12 cellular contexts compared by ENCODE assay signal in the genomic region with DNA sequence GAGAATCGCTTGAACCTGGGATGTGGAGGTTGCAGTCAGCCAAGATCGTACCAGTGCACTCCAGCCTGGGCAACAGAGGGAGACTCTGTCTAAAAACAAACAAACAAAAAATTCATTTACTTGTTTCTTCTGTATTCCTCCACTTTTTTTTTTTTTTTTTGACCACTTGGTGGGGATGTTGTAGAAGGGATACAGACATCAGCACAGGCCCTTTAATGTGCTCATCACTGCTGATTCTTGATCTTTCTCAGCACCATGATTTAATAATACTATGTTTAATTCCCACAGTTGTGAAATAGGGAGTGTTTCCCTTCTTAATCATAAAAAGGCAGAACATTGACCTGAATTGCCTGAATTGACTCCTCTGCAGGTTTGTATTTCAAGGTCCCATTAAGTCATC. TPM values are rescaled to one million over a fixed set of nuclear protein-coding genes. Genes with fewer than 3 reads are reported as not detected.
DNase-seq lines count a peak whose midpoint lies in the region; ATAC-seq and TF ChIP-seq lines count a peak whose summit lies in the region.
"Had no signal": no experiment of that assay in that cellular context is flagged by ENCODE, and none has a peak within 500 bp of the region (broad histone marks: within the 10 kb centered on the region; RNA-seq: fewer than 3 reads in every experiment).

No MANE protein-coding gene starts in this region.

- H3K4me1 ChIP-seq in GM23248 (ENCODE audit: insufficient read depth) (peaks cover 10% of the 10 kb centered on the region), prostate gland (replicated peaks) (peaks cover 9% of the 10 kb centered on the region)
- H3K4me1 ChIP-seq in effector memory CD4-positive, alpha-beta T cell (ENCODE audit: control insufficient read depth, insufficient read depth, low read length, poor library complexity, severe bottlenecking), result peaks cover 8% of the 10 kb centered on the region

- no peak for ATAC-seq in activated CD8-positive, alpha-beta T cell treated with anti-CD3 and anti-CD28 coated beads, Interleukin-2, amount 10 ng/mL, durations not matched to agents 7 days and 5 days

- CTCF ChIA-PET in activated CD8-positive, alpha-beta T cell treated with anti-CD3 and anti-CD28 coated beads, Interleukin-2, amount 10 ng/mL, durations not matched to agents 7 days and 5 days (lab: Charles Lee), result interaction anchor here (1.2 kb wide), 1 partner anchor 53 kb away, joined by 4 read pairs; no protein-coding TSS in a partner anchor

- peaks cover 14% of the 10 kb centered on the region for H3F3A ChIP-seq in GM23248 (ENCODE audit: insufficient read depth)

- H3K4me3 ChIP-seq in GM23248 (no peak overlapping the region), brain microvascular endothelial cell (ENCODE audit: low read depth, low read length) (no peak overlapping the region), prostate gland (no peak overlapping the region)
- H3K4me3 ChIP-seq in effector memory CD4-positive, alpha-beta T cell (ENCODE audit: insufficient read depth, low read depth, low read length, poor library complexity, severe bottlenecking), result no peak overlapping the region
- H3K4me3 ChIP-seq: vagina had no signal

- no peaks in the 10 kb centered on the region for H3K27me3 Mint-ChIP-seq in activated CD8-positive, alpha-beta T cell treated with anti-CD3 and anti-CD28 coated beads, Interleukin-2, amount 10 ng/mL, durations not matched to agents 7 days and 5 days (ENCODE audit: low read depth)
- H3K27me3 Mint-ChIP-seq: memory B cell had no signal

- POLR2A ChIA-PET in activated CD8-positive, alpha-beta T cell treated with anti-CD3 and anti-CD28 coated beads, Interleukin-2, amount 10 ng/mL, durations not matched to agents 7 days and 5 days (lab: Charles Lee), result no interaction called here

- no peak overlapping the region; the same call in 1 of the 2 replicates for H3K9ac ChIP-seq in GM23248

- H3K36me3 Mint-ChIP-seq in activated CD8-positive, alpha-beta T cell treated with anti-CD3 and anti-CD28 coated beads, Interleukin-2, amount 10 ng/mL, durations not matched to agents 7 days and 5 days (ENCODE audit: low read depth), result peaks cover 34% of the 10 kb centered on the region

- H3K9me2 ChIP-seq in GM23248 (ENCODE audit: insufficient read depth), result no peaks in the 10 kb centered on the region

- 94 to 100% methylated on average over 2 of the region's 2 CpGs for WGBS in GM23248 (ENCODE audit: low coverage in 1 of 2, low lambda C conversion rate in 2 of 2, missing lambda C conversion rate in 2 of 2), 2 experiments
- WGBS in prostate gland, result 68% methylated on average over 2 of the region's 2 CpGs

- H3K4me3 Mint-ChIP-seq in activated CD8-positive, alpha-beta T cell treated with anti-CD3 and anti-CD28 coated beads, Interleukin-2, amount 10 ng/mL, durations not matched to agents 7 days and 5 days, result no peak overlapping the region
- H3K4me3 Mint-ChIP-seq: memory B cell had no signal

- intact Hi-C loops in prostate gland (cut with DNase I), result no loop called here

- H3K27ac ChIP-seq in GM23248, result no peak overlapping the region
- no peak overlapping the region for H3K27ac ChIP-seq in brain microvascular endothelial cell
- no peak overlapping the region for H3K27ac ChIP-seq in effector memory CD4-positive, alpha-beta T cell (ENCODE audit: insufficient read depth, low read length, poor library complexity, severe bottlenecking)
- no peak overlapping the region for H3K27ac ChIP-seq in prostate gland
- H3K27ac ChIP-seq: vagina had no signal

- H4K20me1 ChIP-seq in GM23248 (ENCODE audit: insufficient read depth), result no peaks in the 10 kb centered on the region

- H3K4me2 ChIP-seq in GM23248 (ENCODE audit: unreplicated experiment), result no peak overlapping the region

- no peaks in the 10 kb centered on the region for H3K27me3 ChIP-seq in GM23248 (replicated peaks; ENCODE audit: insufficient read depth)
- H3K27me3 ChIP-seq in brain microvascular endothelial cell (replicated peaks), result no peaks in the 10 kb centered on the region
- no peaks in the 10 kb centered on the region for H3K27me3 ChIP-seq in effector memory CD4-positive, alpha-beta T cell (replicated peaks; ENCODE audit: control insufficient read depth, insufficient read depth, low read length, poor library complexity, severe bottlenecking)
- H3K27me3 ChIP-seq in prostate gland (replicated peaks; ENCODE audit: insufficient read depth), result no peaks in the 10 kb centered on the region
- H3K27me3 ChIP-seq: vagina had no signal

- peak overlapping the region; percentile 43 for H3K27ac Mint-ChIP-seq in activated CD8-positive, alpha-beta T cell treated with anti-CD3 and anti-CD28 coated beads, Interleukin-2, amount 10 ng/mL, durations not matched to agents 7 days and 5 days
- H3K27ac Mint-ChIP-seq: memory B cell had no signal

- TF ChIP-seq POLR2A in prostate gland (IDR thresholded peaks at IDR 0.05), result no peak

- peaks cover 22% of the 10 kb centered on the region for H3K4me1 Mint-ChIP-seq in activated CD8-positive, alpha-beta T cell treated with anti-CD3 and anti-CD28 coated beads, Interleukin-2, amount 10 ng/mL, durations not matched to agents 7 days and 5 days (ENCODE audit: low read depth)

- in situ Hi-C loops in GM23248 (cut with MboI) (no loop called here), brain microvascular endothelial cell (cut with HindIII; ENCODE audit: low pct_ligation_motif_present, low sequenced_read_pairs) (no loop called here)

- peaks cover 93% of the 10 kb centered on the region for H3K79me2 ChIP-seq in GM23248 (ENCODE audit: insufficient read depth)

- H3K9me3 ChIP-seq in GM23248 (ENCODE audit: low read depth) (no peaks in the 10 kb centered on the region), prostate gland (no peaks in the 10 kb centered on the region)
- no peaks in the 10 kb centered on the region for H3K9me3 ChIP-seq in effector memory CD4-positive, alpha-beta T cell (ENCODE audit: control insufficient read depth, low read length)
- H3K9me3 ChIP-seq: vagina had no signal

- DNase-seq in NCI-H1436 (lab: John Stamatoyannopoulos, UW) (peak; percentile 8), NCI-H1436 treated with DMSO at 0.1 percent for 48 hours (lab: John Stamatoyannopoulos, UW) (no peak), GM23248 (peak; percentile 68), iris pigment epithelial cell (ENCODE audit: low read depth) (peak; percentile 46), brain microvascular endothelial cell (no peak), prostate gland (ENCODE audit: low spot score) (no peak)
- no peak for DNase-seq in activated CD8-positive, alpha-beta T cell treated with anti-CD3 and anti-CD28 coated beads, Interleukin-2, amount 10 ng/mL, durations not matched to agents 7 days and 5 days
- DNase-seq in effector memory CD4-positive, alpha-beta T cell, result no peak
- DNase-seq: NCI-H774 had no signal

- H2AFZ ChIP-seq in GM23248, result no peak overlapping the region

- peaks cover 27% of the 10 kb centered on the region for H3K36me3 ChIP-seq in GM23248 (ENCODE audit: low read depth)
- H3K36me3 ChIP-seq in brain microvascular endothelial cell (replicated peaks), result peaks cover 37% of the 10 kb centered on the region
- H3K36me3 ChIP-seq in effector memory CD4-positive, alpha-beta T cell (ENCODE audit: control insufficient read depth, insufficient read depth, low read length), result peaks cover 13% of the 10 kb centered on the region
- H3K36me3 ChIP-seq in prostate gland, result no peaks in the 10 kb centered on the region

- TF ChIP-seq CTCF in brain microvascular endothelial cell (IDR thresholded peaks at IDR 0.05; ENCODE audit: low read depth, low read length, missing control alignments) (no peak), prostate gland (IDR thresholded peaks at IDR 0.05) (no peak)

- no peaks in the 10 kb centered on the region for H3K9me3 Mint-ChIP-seq in activated CD8-positive, alpha-beta T cell treated with anti-CD3 and anti-CD28 coated beads, Interleukin-2, amount 10 ng/mL, durations not matched to agents 7 days and 5 days (ENCODE audit: insufficient read depth)
- H3K9me3 Mint-ChIP-seq: memory B cell had no signal

RNA-seq across cellular contexts. Expression of gene TTC9C, which starts 4.5 kb away (rescaled TPM):
- total RNA-seq in GM23248 (2014; rRNA removed; shearing (Covaris generic)), result 28.9 and 54.6 TPM in 2 replicates
- 40.1 and 46.6 TPM in 2 replicates for polyA plus RNA-seq in GM23248 (2016; fragmentation: Nextera tagmentation; extraction: Ambion mirVana)
- total RNA-seq in activated CD8-positive, alpha-beta T cell treated with anti-CD3 and anti-CD28 coated beads, Interleukin-2, amount 10 ng/mL, durations not matched to agents 7 days and 5 days, result 10 to 100 TPM; 44.3 to 46.1 TPM
- 10 to 100 TPM; 25.1 to 25.5 TPM for total RNA-seq in prostate gland

RNA-seq across cellular contexts. Expression of gene HNRNPUL2, which starts 5.6 kb away (rescaled TPM):
- 2.9 and 5.0 TPM in 2 replicates for total RNA-seq in GM23248 (2014; rRNA removed; shearing (Covaris generic))
- 2.1 and 3.1 TPM in 2 replicates for polyA plus RNA-seq in GM23248 (2016; fragmentation: Nextera tagmentation; extraction: Ambion mirVana)
- 10 to 100 TPM; 65.4 to 67.0 TPM for total RNA-seq in activated CD8-positive, alpha-beta T cell treated with anti-CD3 and anti-CD28 coated beads, Interleukin-2, amount 10 ng/mL, durations not matched to agents 7 days and 5 days
- 10 to 100 TPM; 26.6 to 33.5 TPM for total RNA-seq in prostate gland

RNA-seq across cellular contexts. Expression of gene ZBTB3, which starts 21.1 kb away (rescaled TPM):
- total RNA-seq in GM23248 (2014; rRNA removed; shearing (Covaris generic)), result 6.6 and 8.0 TPM in 2 replicates
- 4.9 and 5.5 TPM in 2 replicates for polyA plus RNA-seq in GM23248 (2016; fragmentation: Nextera tagmentation; extraction: Ambion mirVana)
- 10 to 100 TPM; 12.4 to 12.8 TPM for total RNA-seq in activated CD8-positive, alpha-beta T cell treated with anti-CD3 and anti-CD28 coated beads, Interleukin-2, amount 10 ng/mL, durations not matched to agents 7 days and 5 days
- total RNA-seq in prostate gland, result 10 to 100 TPM; 14.8 to 19.1 TPM

RNA-seq across cellular contexts. Expression of gene GNG3, which starts 25.4 kb away (rescaled TPM):
- total RNA-seq in GM23248 (2014; rRNA removed; shearing (Covaris generic)), result not detected in 2 replicates
- 0.29 TPM in 1 of 2 replicates, not detected in the other for polyA plus RNA-seq in GM23248 (2016; fragmentation: Nextera tagmentation; extraction: Ambion mirVana)
- not detected for total RNA-seq in activated CD8-positive, alpha-beta T cell treated with anti-CD3 and anti-CD28 coated beads, Interleukin-2, amount 10 ng/mL, durations not matched to agents 7 days and 5 days
- total RNA-seq in prostate gland, result not detected
- total RNA-seq: dermis microvascular lymphatic vessel endothelial cell had no signal

RNA-seq across cellular contexts. Expression of gene BSCL2, which starts 25.6 kb away (rescaled TPM):
- 51.0 and 63.5 TPM in 2 replicates for total RNA-seq in GM23248 (2014; rRNA removed; shearing (Covaris generic))
- 74.5 and 79.0 TPM in 2 replicates for polyA plus RNA-seq in GM23248 (2016; fragmentation: Nextera tagmentation; extraction: Ambion mirVana)
- total RNA-seq in activated CD8-positive, alpha-beta T cell treated with anti-CD3 and anti-CD28 coated beads, Interleukin-2, amount 10 ng/mL, durations not matched to agents 7 days and 5 days, result 10 to 100 TPM; 30.3 to 39.9 TPM
- 100 to 1,000 TPM; 148 to 187 TPM for total RNA-seq in prostate gland

Comparison
In these comparisons a context has a peak if more than half of its experiments do, and no peak if none do; other contexts are left out.
1. DNase-seq: peak in NCI-H1436 (single experiment), GM23248 (single experiment) and iris pigment epithelial cell (single experiment); none in NCI-H1436 treated with DMSO at 0.1 percent for 48 hours (single experiment), activated CD8-positive, alpha-beta T cell treated with anti-CD3 and anti-CD28 coated beads, Interleukin-2, amount 10 ng/mL, durations not matched to agents 7 days and 5 days (single experiment), brain microvascular endothelial cell (single experiment), effector memory CD4-positive, alpha-beta T cell (0 of 3) and prostate gland (single experiment).